Comparison of ENCODE assay signal across 34 cellular contexts in genomic region chr11:1439341-1439740, GRCh38. TPM values are rescaled to one million over a fixed set of nuclear protein-coding genes. Genes with fewer than 3 reads are reported as not detected.
DNase-seq lines count a peak whose midpoint lies in the region; TF ChIP-seq lines count a peak whose summit lies in the region.
"Had no signal": no experiment of that assay in that cellular context is flagged by ENCODE, and none has a peak within 500 bp of the region (broad histone marks: within the 10 kb centered on the region; RNA-seq: fewer than 3 reads in every experiment).

No MANE protein-coding gene starts in this region.

- H3K9ac ChIP-seq in mesenchymal stem cell (ENCODE audit: low read length): no peak overlapping the region
- peak overlapping the region; percentile 21 for H3K9ac ChIP-seq in neuronal stem cell (ENCODE audit: low read depth, low read length, poor library complexity)

- H3K79me1 ChIP-seq in mesenchymal stem cell (replicated peaks; ENCODE audit: low read length, poor library complexity, severe bottlenecking) (no peaks in the 10 kb centered on the region), neuronal stem cell (ENCODE audit: low read depth, low read length) (peaks cover 10% of the 10 kb centered on the region)

- H3K4me2 ChIP-seq in mesenchymal stem cell (ENCODE audit: low read length, poor library complexity, severe bottlenecking): no peak overlapping the region
- no peak overlapping the region for H3K4me2 ChIP-seq in neuronal stem cell (ENCODE audit: insufficient read depth, low read length, poor library complexity, severe bottlenecking)
- H3K4me2 ChIP-seq in osteoblast (ENCODE audit: insufficient read depth, low read length): no peak overlapping the region
- H3K4me2 ChIP-seq: A549 had no signal

- no peak overlapping the region for H2BK15ac ChIP-seq in mesenchymal stem cell (ENCODE audit: low read depth, poor library complexity, severe bottlenecking)
- H2BK15ac ChIP-seq in neuronal stem cell (ENCODE audit: low read length): peak overlapping the region; percentile 26

- H4K8ac ChIP-seq in mesenchymal stem cell (ENCODE audit: low read length) (no peak overlapping the region), neuronal stem cell (ENCODE audit: low read depth, low read length) (no peak overlapping the region)

- H4K91ac ChIP-seq in mesenchymal stem cell (ENCODE audit: low read length): peak overlapping the region; percentile 95
- H4K91ac ChIP-seq in neuronal stem cell (ENCODE audit: low read depth, low read length, poor library complexity): no peak overlapping the region

- TF ChIP-seq CTCF in VCaP (conservative IDR thresholded peaks at IDR 0.05): no peak
- TF ChIP-seq CTCF in osteoblast (IDR thresholded peaks at IDR 0.05; ENCODE audit: extremely low read depth, low read depth, low read length): no peak
- no peak for TF ChIP-seq CTCF in GM13976 (IDR thresholded peaks at IDR 0.05; ENCODE audit: borderline replicate concordance, control extremely low read depth, extremely low read depth, insufficient read depth, missing control alignments)

- H2BK5ac ChIP-seq in mesenchymal stem cell (ENCODE audit: low read depth, low read length, poor library complexity, severe bottlenecking) (no peak overlapping the region), neuronal stem cell (ENCODE audit: low read length) (no peak overlapping the region)

- no peak overlapping the region for H3K4me3 ChIP-seq in mesenchymal stem cell (ENCODE audit: insufficient read depth in 1 of 2, low read depth in 1 of 2, low read length in 2 of 2)
- no peak overlapping the region for H3K4me3 ChIP-seq in neuronal stem cell (ENCODE audit: low read length in 2 of 2)
- H3K4me3 ChIP-seq in osteoblast (ENCODE audit: insufficient read depth, low read length): no peak overlapping the region
- H3K4me3 ChIP-seq: A549; BLaER1; BLaER1 treated with 17β-estradiol and CSF1 and Interleukin-3, amounts not matched to agents 10 nM and 100 nM had no signal

- H3K23ac ChIP-seq in mesenchymal stem cell (ENCODE audit: low read length in 2 of 2): no peak overlapping the region
- peak overlapping the region; percentile 31 for H3K23ac ChIP-seq in neuronal stem cell (ENCODE audit: low read depth, low read length, poor library complexity)

- H2BK12ac ChIP-seq in mesenchymal stem cell (ENCODE audit: low read length in 2 of 2): peak overlapping the region; percentile 46 to 61
- no peak overlapping the region for H2BK12ac ChIP-seq in neuronal stem cell (ENCODE audit: low read length)

- peak overlapping the region; percentile 23 for H2BK120ac ChIP-seq in mesenchymal stem cell (ENCODE audit: low read depth, low read length)
- no peak overlapping the region for H2BK120ac ChIP-seq in neuronal stem cell (ENCODE audit: low read depth, low read length)

- H3K18ac ChIP-seq in mesenchymal stem cell (ENCODE audit: low read depth in 1 of 2, low read length in 2 of 2) (peak overlapping the region in 1 of 2 experiments; percentile 79), neuronal stem cell (ENCODE audit: low read length) (no peak overlapping the region)

- H2AFZ ChIP-seq in mesenchymal stem cell (ENCODE audit: low read depth, low read length) (no peak overlapping the region), neuronal stem cell (ENCODE audit: low read length) (no peak overlapping the region), osteoblast (ENCODE audit: low read length) (no peak overlapping the region)

- peaks cover 17% of the 10 kb centered on the region for H3K4me1 ChIP-seq in mesenchymal stem cell (ENCODE audit: control insufficient read depth, insufficient read depth, low read depth, low read length)
- H3K4me1 ChIP-seq in neuronal stem cell (ENCODE audit: control insufficient read depth in 2 of 2, insufficient read depth in 1 of 2, low read depth in 1 of 2, low read length in 2 of 2): peaks cover 7 to 17% of the 10 kb centered on the region in 2 donors
- H3K4me1 ChIP-seq in osteoblast (ENCODE audit: insufficient read depth, low read length): no peaks in the 10 kb centered on the region

- H3K27ac ChIP-seq in VCaP (peak overlapping the region; percentile 45; the same call in 1 of the 2 replicates), mesenchymal stem cell (ENCODE audit: low read length, poor library complexity, severe bottlenecking) (no peak overlapping the region), neuronal stem cell (replicated peaks; ENCODE audit: low read length) (no peak overlapping the region), osteoblast (ENCODE audit: low read depth, low read length) (no peak overlapping the region)
- H3K27ac ChIP-seq: 22Rv1; A549; BLaER1 treated with 17β-estradiol and CSF1 and Interleukin-3, amounts not matched to agents 10 nM and 100 nM; C4-2B had no signal

- DNase-seq in mesenchymal stem cell (no peak), neuronal stem cell (ENCODE audit: low spot score) (no peak), osteoblast (ENCODE audit: insufficient read length, low spot score, missing footprints) (peak; percentile 84), SK-N-DZ (ENCODE audit: low spot score) (no peak), GM13976 (ENCODE audit: low spot score) (no peak), HPDE6-E6E7 (ENCODE audit: extremely low spot score) (no peak), NCI-H510A treated with DMSO at 0.1 percent for 48 hours (lab: John Stamatoyannopoulos, UW) (no peak)
- DNase-seq: 8988T; ACHN; AML-193; BE2C; C1 segment of cervical spinal cord; Caco-2; Calu3; CD4-positive, alpha-beta memory T cell; CD4-positive, alpha-beta T cell; CD4-positive, CD25-positive, alpha-beta regulatory T cell; CD8-positive, alpha-beta memory T cell; CD8-positive, alpha-beta T cell; COR-L47; DMS 273 treated with DMSO at 0.1 percent for 48 hours; DMS153; DMS53; DMS79; DMS79 treated with DMSO at 0.1 percent for 48 hours; DND-41; EL had no signal

- H3K4ac ChIP-seq in mesenchymal stem cell (ENCODE audit: low read depth in 1 of 2, low read length in 2 of 2): peak overlapping the region in 1 of 2 experiments; percentile 41
- no peak overlapping the region for H3K4ac ChIP-seq in neuronal stem cell (ENCODE audit: low read length)

- in situ Hi-C loops in GM13976 (cut with MboI; ENCODE audit: low sequenced_read_pairs, unreplicated experiment): no loop called here

- H3K36me3 ChIP-seq in mesenchymal stem cell (ENCODE audit: control insufficient read depth in 1 of 2, insufficient read depth in 2 of 2, low read depth in 1 of 2, low read length in 2 of 2): no peaks in the 10 kb centered on the region
- peaks cover 10 to 26% of the 10 kb centered on the region in 2 donors for H3K36me3 ChIP-seq in neuronal stem cell (replicated peaks in 1 of 2; ENCODE audit: control insufficient read depth in 2 of 2, insufficient read depth in 2 of 2, low read length in 2 of 2)
- no peaks in the 10 kb centered on the region for H3K36me3 ChIP-seq in osteoblast (ENCODE audit: insufficient read depth, low read length)
- H3K36me3 ChIP-seq: BE2C; BLaER1; BLaER1 treated with 17β-estradiol and CSF1 and Interleukin-3, amounts not matched to agents 10 nM and 100 nM had no signal

- no peak overlapping the region for H2AK5ac ChIP-seq in mesenchymal stem cell (ENCODE audit: low read length, severe bottlenecking)
- H2AK5ac ChIP-seq in neuronal stem cell (ENCODE audit: low read depth, low read length): no peak overlapping the region

- H3K79me2 ChIP-seq in osteoblast (ENCODE audit: insufficient read depth, low read length): no peaks in the 10 kb centered on the region

- H3K9me3 ChIP-seq in mesenchymal stem cell (ENCODE audit: control insufficient read depth, low read length): no peaks in the 10 kb centered on the region
- no peaks in the 10 kb centered on the region for H3K9me3 ChIP-seq in neuronal stem cell (replicated peaks in 1 of 2; ENCODE audit: control insufficient read depth in 2 of 2, insufficient read depth in 1 of 2, low read depth in 1 of 2, low read length in 2 of 2)
- H3K9me3 ChIP-seq in osteoblast (ENCODE audit: low read depth, low read length): no peaks in the 10 kb centered on the region
- H3K9me3 ChIP-seq: A549; BE2C; BLaER1; BLaER1 treated with 17β-estradiol and CSF1 and Interleukin-3, amounts not matched to agents 10 nM and 100 nM; Caco-2 had no signal

- no peaks in the 10 kb centered on the region for H4K20me1 ChIP-seq in osteoblast (ENCODE audit: insufficient read depth, low read length)

- 63% methylated on average over 10 of the region's 11 CpGs for WGBS in mesenchymal stem cell
- WGBS in neuronal stem cell (ENCODE audit: extremely low coverage in 2 of 2, insufficient read length in 2 of 2, insufficient replicate concordance in 1 of 2), 2 donors: no CpG with 5 or more reads among the region's 11 CpGs

- H3K14ac ChIP-seq in mesenchymal stem cell (ENCODE audit: low read length in 2 of 2): no peak overlapping the region
- peak overlapping the region; percentile 21 for H3K14ac ChIP-seq in neuronal stem cell (ENCODE audit: low read length)

- H3K27me3 ChIP-seq in mesenchymal stem cell (ENCODE audit: control insufficient read depth in 1 of 2, insufficient read depth in 1 of 2, low read length in 2 of 2) (peaks cover 6 to 12% of the 10 kb centered on the region in 2 experiments), neuronal stem cell (ENCODE audit: control insufficient read depth in 3 of 3, insufficient read depth in 3 of 3, low read depth in 1 of 3, low read length in 3 of 3) (no peaks in the 10 kb centered on the region), osteoblast (ENCODE audit: insufficient read depth, low read length) (no peaks in the 10 kb centered on the region)
- H3K27me3 ChIP-seq: BE2C; BLaER1; BLaER1 treated with 17β-estradiol and CSF1 and Interleukin-3, amounts not matched to agents 10 nM and 100 nM had no signal

RNA-seq across cellular contexts. Expression of gene MOB2, which starts 47.2 kb away (rescaled TPM):
- 10.6 TPM for polyA plus RNA-seq in mesenchymal stem cell (2013, experiment 1 of 2)
- 10.7 TPM for polyA plus RNA-seq in mesenchymal stem cell (2013, experiment 2 of 2)
- 11.1 TPM for polyA plus RNA-seq in neuronal stem cell (2013, experiment 1 of 2)
- 11.5 TPM for polyA plus RNA-seq in neuronal stem cell (2013, experiment 2 of 2)
- 28.2 and 29.8 TPM in 2 replicates for total RNA-seq in osteoblast
- polyA plus RNA-seq in SK-N-DZ (2014; cell fraction: cytosol; rRNA removed): 26.2 and 26.6 TPM in 2 replicates
- 55.1 and 72.1 TPM in 2 replicates for polyA plus RNA-seq in SK-N-DZ (2014; cell fraction: nucleus; rRNA removed)

RNA-seq across cellular contexts. Expression of gene BRSK2, which starts 49.6 kb away (rescaled TPM):
- polyA plus RNA-seq in mesenchymal stem cell (2013, experiment 1 of 2): 1.2 TPM
- polyA plus RNA-seq in mesenchymal stem cell (2013, experiment 2 of 2): 0.77 TPM
- polyA plus RNA-seq in neuronal stem cell (2013, experiment 1 of 2): 24.4 TPM
- 23.0 TPM for polyA plus RNA-seq in neuronal stem cell (2013, experiment 2 of 2)
- 0.36 TPM in 1 of 2 replicates, not detected in the other for total RNA-seq in osteoblast
- polyA plus RNA-seq in SK-N-DZ (2014; cell fraction: cytosol; rRNA removed): 37.3 and 46.3 TPM in 2 replicates
- polyA plus RNA-seq in SK-N-DZ (2014; cell fraction: nucleus; rRNA removed): 66.2 and 73.1 TPM in 2 replicates
- polyA plus RNA-seq: CD14-positive monocyte had no signal
